Comparison of ENCODE assay signal across 21 cellular contexts in genomic region chr9:31034311-31034710, GRCh38.
A peak's percentile ranks its signal among the peaks of the same experiment; 100 is the strongest.
DNase-seq lines count a peak whose midpoint lies in the region; ATAC-seq, FAIRE-seq and TF ChIP-seq lines count a peak whose summit lies in the region.
"Had no signal": no experiment of that assay in that cellular context is flagged by ENCODE, and none has a peak within 500 bp of the region (broad histone marks: within the 10 kb centered on the region; RNA-seq: fewer than 3 reads in every experiment).

No MANE protein-coding gene starts in this region.

- H3K27ac ChIP-seq in pancreas: peak overlapping the region in 2 of 4 donors; percentile 24 to 53
- H3K27ac ChIP-seq: 22Rv1, prostate gland had no signal

- no peaks in the 10 kb centered on the region for H3K9me3 ChIP-seq in pancreas
- H3K9me3 ChIP-seq: prostate gland had no signal

- no peak for FAIRE-seq in pancreas (lab: Jason Lieb, UNC)
- FAIRE-seq: GM12892 had no signal

- H3K4me1 ChIP-seq in pancreas: peaks cover 4 to 19% (median 5%) of the 10 kb centered on the region in 3 donors
- H3K4me1 ChIP-seq: prostate gland had no signal

- DNase-seq in DMS153 (lab: John Stamatoyannopoulos, UW) (peak; percentile 13), DMS153 treated with DMSO at 0.1 percent for 48 hours (lab: John Stamatoyannopoulos, UW; ENCODE audit: unreplicated experiment) (no peak), NCI-H69 (lab: John Stamatoyannopoulos, UW) (peak; percentile 97), choroid plexus epithelial cell (ENCODE audit: low read depth) (peak; percentile 41), pancreas (peak in 3 of 6 donors; percentile 28 to 40 (median 37)), LoVo (ENCODE audit: low spot score) (no peak), NCI-H345 treated with DMSO at 0.1 percent for 48 hours (lab: John Stamatoyannopoulos, UW; ENCODE audit: unreplicated experiment) (no peak)
- DNase-seq in activated effector memory CD4-positive, alpha-beta T cell treated with anti-CD3 and anti-CD28 coated beads, Interleukin-2, amount 50 U/mL, for 16 hours: no peak
- DNase-seq: activated CD4-positive, alpha-beta T cell treated with anti-CD3 and anti-CD28 coated beads for 48 hours; activated CD8-positive, alpha-beta memory T cell treated with anti-CD3 and anti-CD28 coated beads, Interleukin-2, amount 50 U/mL, for 48 hours; activated naive CD4-positive, alpha-beta T cell treated with anti-CD3 and anti-CD28 coated beads for 36 hours; hippocampal formation; mesenchymal stem cell; naive thymus-derived CD8-positive, alpha-beta T cell; NCI-H187; stimulated activated CD8-positive, alpha-beta memory T cell treated with anti-CD3 and anti-CD28 coated beads, Interleukin-4, amount 100 ng/mL, for 48 hours had no signal

- no peaks in the 10 kb centered on the region for H3K36me3 ChIP-seq in pancreas
- H3K36me3 ChIP-seq: prostate gland had no signal

- WGBS in pancreas, 2 donors: 15 to 21% methylated on average over 4 of the region's 4 CpGs

- H3K4me3 ChIP-seq in choroid plexus epithelial cell (ENCODE audit: low read depth, low read length): no peak overlapping the region
- H3K4me3 ChIP-seq in pancreas: no peak overlapping the region
- H3K4me3 ChIP-seq: prostate gland, smooth muscle cell had no signal

- no peak for TF ChIP-seq CTCF in choroid plexus epithelial cell (conservative IDR thresholded peaks at IDR 0.05; ENCODE audit: low read depth, low read length)
- no peak for TF ChIP-seq CTCF in pancreas (IDR thresholded peaks at IDR 0.05)

- ATAC-seq in pancreas: peak; percentile 89 to 95 (median 91)
- ATAC-seq: naive thymus-derived CD8-positive, alpha-beta T cell; Panc1 had no signal

- intact Hi-C loops in pancreas (cut with DNase I): no loop called here

- H3K27me3 ChIP-seq in pancreas: no peaks in the 10 kb centered on the region

Comparison
In these comparisons a context has a peak if more than half of its experiments do, and no peak if none do; other contexts are left out.
1. DNase-seq: peak in DMS153 (single experiment), NCI-H69 (single experiment) and choroid plexus epithelial cell (single experiment); none in DMS153 treated with DMSO at 0.1 percent for 48 hours (single experiment), LoVo (single experiment), activated effector memory CD4-positive, alpha-beta T cell treated with anti-CD3 and anti-CD28 coated beads, Interleukin-2, amount 50 U/mL, for 16 hours (single experiment) and NCI-H345 treated with DMSO at 0.1 percent for 48 hours (single experiment).